ENCODE assay signal across 2 cellular contexts in the genomic region with DNA sequence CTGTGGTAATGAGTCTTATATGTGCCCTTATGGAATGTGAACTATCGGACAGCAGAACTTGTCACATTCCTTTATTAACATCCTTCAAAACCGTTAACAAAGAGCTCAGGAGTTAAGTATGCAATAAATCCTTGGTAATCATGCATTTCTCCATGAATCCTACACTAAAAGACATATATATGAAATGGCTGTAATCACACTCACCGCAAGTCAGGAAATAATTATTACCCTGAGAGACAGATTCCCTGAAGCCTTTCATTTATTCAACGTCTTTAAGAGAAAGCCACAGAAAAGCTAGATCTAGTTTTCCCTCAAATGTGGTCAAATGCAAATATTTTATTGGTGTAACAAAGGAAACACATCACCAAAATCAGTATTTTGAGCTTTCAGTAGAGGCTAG.
TF ChIP-seq lines count a peak whose summit lies in the region.

No MANE protein-coding gene starts in this region.

TF ChIP-seq in WTC11, 78 proteins besides CTCF, POLR2A, EP300 and RAD21 (continues in another document):
- no peak for TF ChIP-seq MYBL2 (CRISPR knock-in tag; IDR thresholded peaks at IDR 0.05)
- TF ChIP-seq, protein P1, sequence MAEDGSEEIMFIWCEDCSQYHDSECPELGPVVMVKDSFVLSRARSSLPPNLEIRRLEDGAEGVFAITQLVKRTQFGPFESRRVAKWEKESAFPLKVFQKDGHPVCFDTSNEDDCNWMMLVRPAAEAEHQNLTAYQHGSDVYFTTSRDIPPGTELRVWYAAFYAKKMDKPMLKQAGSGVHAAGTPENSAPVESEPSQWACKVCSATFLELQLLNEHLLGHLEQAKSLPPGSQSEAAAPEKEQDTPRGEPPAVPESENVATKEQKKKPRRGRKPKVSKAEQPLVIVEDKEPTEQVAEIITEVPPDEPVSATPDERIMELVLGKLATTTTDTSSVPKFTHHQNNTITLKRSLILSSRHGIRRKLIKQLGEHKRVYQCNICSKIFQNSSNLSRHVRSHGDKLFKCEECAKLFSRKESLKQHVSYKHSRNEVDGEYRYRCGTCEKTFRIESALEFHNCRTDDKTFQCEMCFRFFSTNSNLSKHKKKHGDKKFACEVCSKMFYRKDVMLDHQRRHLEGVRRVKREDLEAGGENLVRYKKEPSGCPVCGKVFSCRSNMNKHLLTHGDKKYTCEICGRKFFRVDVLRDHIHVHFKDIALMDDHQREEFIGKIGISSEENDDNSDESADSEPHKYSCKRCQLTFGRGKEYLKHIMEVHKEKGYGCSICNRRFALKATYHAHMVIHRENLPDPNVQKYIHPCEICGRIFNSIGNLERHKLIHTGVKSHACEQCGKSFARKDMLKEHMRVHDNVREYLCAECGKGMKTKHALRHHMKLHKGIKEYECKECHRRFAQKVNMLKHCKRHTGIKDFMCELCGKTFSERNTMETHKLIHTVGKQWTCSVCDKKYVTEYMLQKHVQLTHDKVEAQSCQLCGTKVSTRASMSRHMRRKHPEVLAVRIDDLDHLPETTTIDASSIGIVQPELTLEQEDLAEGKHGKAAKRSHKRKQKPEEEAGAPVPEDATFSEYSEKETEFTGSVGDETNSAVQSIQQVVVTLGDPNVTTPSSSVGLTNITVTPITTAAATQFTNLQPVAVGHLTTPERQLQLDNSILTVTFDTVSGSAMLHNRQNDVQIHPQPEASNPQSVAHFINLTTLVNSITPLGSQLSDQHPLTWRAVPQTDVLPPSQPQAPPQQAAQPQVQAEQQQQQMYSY (CRISPR knock-in tag; IDR thresholded peaks at IDR 0.05), result no peak
- TF ChIP-seq FOXK1 (CRISPR knock-in tag; IDR thresholded peaks at IDR 0.05), result no peak
- TF ChIP-seq OVOL2 (CRISPR knock-in tag; IDR thresholded peaks at IDR 0.05; ENCODE audit: borderline replicate concordance), result no peak
- TF ChIP-seq, protein P2, sequence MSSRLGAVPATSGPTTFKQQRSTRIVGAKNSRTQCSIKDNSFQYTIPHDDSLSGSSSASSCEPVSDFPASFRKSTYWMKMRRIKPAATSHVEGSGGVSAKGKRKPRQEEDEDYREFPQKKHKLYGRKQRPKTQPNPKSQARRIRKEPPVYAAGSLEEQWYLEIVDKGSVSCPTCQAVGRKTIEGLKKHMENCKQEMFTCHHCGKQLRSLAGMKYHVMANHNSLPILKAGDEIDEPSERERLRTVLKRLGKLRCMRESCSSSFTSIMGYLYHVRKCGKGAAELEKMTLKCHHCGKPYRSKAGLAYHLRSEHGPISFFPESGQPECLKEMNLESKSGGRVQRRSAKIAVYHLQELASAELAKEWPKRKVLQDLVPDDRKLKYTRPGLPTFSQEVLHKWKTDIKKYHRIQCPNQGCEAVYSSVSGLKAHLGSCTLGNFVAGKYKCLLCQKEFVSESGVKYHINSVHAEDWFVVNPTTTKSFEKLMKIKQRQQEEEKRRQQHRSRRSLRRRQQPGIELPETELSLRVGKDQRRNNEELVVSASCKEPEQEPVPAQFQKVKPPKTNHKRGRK (CRISPR knock-in tag; IDR thresholded peaks at IDR 0.05; ENCODE audit: borderline replicate concordance), result no peak
- no peak for TF ChIP-seq EMX1 (CRISPR knock-in tag; IDR thresholded peaks at IDR 0.05)
- TF ChIP-seq, protein P3, sequence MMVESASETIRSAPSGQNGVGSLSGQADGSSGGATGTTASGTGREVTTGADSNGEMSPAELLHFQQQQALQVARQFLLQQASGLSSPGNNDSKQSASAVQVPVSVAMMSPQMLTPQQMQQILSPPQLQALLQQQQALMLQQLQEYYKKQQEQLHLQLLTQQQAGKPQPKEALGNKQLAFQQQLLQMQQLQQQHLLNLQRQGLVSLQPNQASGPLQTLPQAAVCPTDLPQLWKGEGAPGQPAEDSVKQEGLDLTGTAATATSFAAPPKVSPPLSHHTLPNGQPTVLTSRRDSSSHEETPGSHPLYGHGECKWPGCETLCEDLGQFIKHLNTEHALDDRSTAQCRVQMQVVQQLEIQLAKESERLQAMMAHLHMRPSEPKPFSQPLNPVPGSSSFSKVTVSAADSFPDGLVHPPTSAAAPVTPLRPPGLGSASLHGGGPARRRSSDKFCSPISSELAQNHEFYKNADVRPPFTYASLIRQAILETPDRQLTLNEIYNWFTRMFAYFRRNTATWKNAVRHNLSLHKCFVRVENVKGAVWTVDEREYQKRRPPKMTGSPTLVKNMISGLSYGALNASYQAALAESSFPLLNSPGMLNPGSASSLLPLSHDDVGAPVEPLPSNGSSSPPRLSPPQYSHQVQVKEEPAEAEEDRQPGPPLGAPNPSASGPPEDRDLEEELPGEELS (CRISPR knock-in tag; IDR thresholded peaks at IDR 0.05), result no peak
- TF ChIP-seq, protein P4, sequence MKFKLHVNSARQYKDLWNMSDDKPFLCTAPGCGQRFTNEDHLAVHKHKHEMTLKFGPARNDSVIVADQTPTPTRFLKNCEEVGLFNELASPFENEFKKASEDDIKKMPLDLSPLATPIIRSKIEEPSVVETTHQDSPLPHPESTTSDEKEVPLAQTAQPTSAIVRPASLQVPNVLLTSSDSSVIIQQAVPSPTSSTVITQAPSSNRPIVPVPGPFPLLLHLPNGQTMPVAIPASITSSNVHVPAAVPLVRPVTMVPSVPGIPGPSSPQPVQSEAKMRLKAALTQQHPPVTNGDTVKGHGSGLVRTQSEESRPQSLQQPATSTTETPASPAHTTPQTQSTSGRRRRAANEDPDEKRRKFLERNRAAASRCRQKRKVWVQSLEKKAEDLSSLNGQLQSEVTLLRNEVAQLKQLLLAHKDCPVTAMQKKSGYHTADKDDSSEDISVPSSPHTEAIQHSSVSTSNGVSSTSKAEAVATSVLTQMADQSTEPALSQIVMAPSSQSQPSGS (CRISPR knock-in tag; IDR thresholded peaks at IDR 0.05; ENCODE audit: borderline replicate concordance, low read depth), result no peak
- no peak for TF ChIP-seq ATF1 (CRISPR knock-in tag; IDR thresholded peaks at IDR 0.05)
- TF ChIP-seq, protein P5, sequence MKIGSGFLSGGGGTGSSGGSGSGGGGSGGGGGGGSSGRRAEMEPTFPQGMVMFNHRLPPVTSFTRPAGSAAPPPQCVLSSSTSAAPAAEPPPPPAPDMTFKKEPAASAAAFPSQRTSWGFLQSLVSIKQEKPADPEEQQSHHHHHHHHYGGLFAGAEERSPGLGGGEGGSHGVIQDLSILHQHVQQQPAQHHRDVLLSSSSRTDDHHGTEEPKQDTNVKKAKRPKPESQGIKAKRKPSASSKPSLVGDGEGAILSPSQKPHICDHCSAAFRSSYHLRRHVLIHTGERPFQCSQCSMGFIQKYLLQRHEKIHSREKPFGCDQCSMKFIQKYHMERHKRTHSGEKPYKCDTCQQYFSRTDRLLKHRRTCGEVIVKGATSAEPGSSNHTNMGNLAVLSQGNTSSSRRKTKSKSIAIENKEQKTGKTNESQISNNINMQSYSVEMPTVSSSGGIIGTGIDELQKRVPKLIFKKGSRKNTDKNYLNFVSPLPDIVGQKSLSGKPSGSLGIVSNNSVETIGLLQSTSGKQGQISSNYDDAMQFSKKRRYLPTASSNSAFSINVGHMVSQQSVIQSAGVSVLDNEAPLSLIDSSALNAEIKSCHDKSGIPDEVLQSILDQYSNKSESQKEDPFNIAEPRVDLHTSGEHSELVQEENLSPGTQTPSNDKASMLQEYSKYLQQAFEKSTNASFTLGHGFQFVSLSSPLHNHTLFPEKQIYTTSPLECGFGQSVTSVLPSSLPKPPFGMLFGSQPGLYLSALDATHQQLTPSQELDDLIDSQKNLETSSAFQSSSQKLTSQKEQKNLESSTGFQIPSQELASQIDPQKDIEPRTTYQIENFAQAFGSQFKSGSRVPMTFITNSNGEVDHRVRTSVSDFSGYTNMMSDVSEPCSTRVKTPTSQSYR (CRISPR knock-in tag; IDR thresholded peaks at IDR 0.05), result no peak
- TF ChIP-seq NFE2L1 (CRISPR knock-in tag; IDR thresholded peaks at IDR 0.05), result no peak
- no peak for TF ChIP-seq PRRX2 (CRISPR knock-in tag; IDR thresholded peaks at IDR 0.05)

TF ChIP-seq in HepG2, 621 proteins besides CTCF, POLR2A, EP300 and RAD21:
- no peak for TF ChIP-seq ZFP1 (CRISPR knock-in tag; IDR thresholded peaks at IDR 0.05)
- TF ChIP-seq HOXA3 (CRISPR knock-in tag; IDR thresholded peaks at IDR 0.05), result no peak
- TF ChIP-seq JUN (CRISPR knock-in tag; IDR thresholded peaks at IDR 0.05), result no peak
- no peak for TF ChIP-seq FOSL1 (CRISPR knock-in tag; IDR thresholded peaks at IDR 0.05; ENCODE audit: borderline replicate concordance)
- TF ChIP-seq MATR3 (CRISPR knock-in tag; IDR thresholded peaks at IDR 0.05), result no peak
- TF ChIP-seq, protein P6, sequence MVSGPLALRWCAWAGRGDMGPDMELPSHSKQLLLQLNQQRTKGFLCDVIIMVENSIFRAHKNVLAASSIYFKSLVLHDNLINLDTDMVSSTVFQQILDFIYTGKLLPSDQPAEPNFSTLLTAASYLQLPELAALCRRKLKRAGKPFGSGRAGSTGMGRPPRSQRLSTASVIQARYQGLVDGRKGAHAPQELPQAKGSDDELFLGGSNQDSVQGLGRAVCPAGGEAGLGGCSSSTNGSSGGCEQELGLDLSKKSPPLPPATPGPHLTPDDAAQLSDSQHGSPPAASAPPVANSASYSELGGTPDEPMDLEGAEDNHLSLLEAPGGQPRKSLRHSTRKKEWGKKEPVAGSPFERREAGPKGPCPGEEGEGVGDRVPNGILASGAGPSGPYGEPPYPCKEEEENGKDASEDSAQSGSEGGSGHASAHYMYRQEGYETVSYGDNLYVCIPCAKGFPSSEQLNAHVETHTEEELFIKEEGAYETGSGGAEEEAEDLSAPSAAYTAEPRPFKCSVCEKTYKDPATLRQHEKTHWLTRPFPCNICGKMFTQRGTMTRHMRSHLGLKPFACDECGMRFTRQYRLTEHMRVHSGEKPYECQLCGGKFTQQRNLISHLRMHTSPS (CRISPR knock-in tag; IDR thresholded peaks at IDR 0.05; ENCODE audit: low read depth), result no peak
- no peak for TF ChIP-seq RARA (CRISPR knock-in tag; IDR thresholded peaks at IDR 0.05)
- no peak for TF ChIP-seq THAP11 (CRISPR knock-in tag; IDR thresholded peaks at IDR 0.05)
- no peak for TF ChIP-seq GTF2F1 (IDR thresholded peaks at IDR 0.05; ENCODE audit: low read length)
- TF ChIP-seq, protein P7, sequence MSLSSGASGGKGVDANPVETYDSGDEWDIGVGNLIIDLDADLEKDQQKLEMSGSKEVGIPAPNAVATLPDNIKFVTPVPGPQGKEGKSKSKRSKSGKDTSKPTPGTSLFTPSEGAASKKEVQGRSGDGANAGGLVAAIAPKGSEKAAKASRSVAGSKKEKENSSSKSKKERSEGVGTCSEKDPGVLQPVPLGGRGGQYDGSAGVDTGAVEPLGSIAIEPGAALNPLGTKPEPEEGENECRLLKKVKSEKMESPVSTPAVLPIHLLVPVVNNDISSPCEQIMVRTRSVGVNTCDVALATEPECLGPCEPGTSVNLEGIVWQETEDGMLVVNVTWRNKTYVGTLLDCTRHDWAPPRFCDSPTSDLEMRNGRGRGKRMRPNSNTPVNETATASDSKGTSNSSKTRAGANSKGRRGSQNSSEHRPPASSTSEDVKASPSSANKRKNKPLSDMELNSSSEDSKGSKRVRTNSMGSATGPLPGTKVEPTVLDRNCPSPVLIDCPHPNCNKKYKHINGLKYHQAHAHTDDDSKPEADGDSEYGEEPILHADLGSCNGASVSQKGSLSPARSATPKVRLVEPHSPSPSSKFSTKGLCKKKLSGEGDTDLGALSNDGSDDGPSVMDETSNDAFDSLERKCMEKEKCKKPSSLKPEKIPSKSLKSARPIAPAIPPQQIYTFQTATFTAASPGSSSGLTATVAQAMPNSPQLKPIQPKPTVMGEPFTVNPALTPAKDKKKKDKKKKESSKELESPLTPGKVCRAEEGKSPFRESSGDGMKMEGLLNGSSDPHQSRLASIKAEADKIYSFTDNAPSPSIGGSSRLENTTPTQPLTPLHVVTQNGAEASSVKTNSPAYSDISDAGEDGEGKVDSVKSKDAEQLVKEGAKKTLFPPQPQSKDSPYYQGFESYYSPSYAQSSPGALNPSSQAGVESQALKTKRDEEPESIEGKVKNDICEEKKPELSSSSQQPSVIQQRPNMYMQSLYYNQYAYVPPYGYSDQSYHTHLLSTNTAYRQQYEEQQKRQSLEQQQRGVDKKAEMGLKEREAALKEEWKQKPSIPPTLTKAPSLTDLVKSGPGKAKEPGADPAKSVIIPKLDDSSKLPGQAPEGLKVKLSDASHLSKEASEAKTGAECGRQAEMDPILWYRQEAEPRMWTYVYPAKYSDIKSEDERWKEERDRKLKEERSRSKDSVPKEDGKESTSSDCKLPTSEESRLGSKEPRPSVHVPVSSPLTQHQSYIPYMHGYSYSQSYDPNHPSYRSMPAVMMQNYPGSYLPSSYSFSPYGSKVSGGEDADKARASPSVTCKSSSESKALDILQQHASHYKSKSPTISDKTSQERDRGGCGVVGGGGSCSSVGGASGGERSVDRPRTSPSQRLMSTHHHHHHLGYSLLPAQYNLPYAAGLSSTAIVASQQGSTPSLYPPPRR (CRISPR knock-in tag; IDR thresholded peaks at IDR 0.05; ENCODE audit: borderline replicate concordance), result no peak
- no peak for TF ChIP-seq ZNF501 (CRISPR knock-in tag; IDR thresholded peaks at IDR 0.05)
